Comparison of ENCODE assay signal across 11 cellular contexts in the genomic region with DNA sequence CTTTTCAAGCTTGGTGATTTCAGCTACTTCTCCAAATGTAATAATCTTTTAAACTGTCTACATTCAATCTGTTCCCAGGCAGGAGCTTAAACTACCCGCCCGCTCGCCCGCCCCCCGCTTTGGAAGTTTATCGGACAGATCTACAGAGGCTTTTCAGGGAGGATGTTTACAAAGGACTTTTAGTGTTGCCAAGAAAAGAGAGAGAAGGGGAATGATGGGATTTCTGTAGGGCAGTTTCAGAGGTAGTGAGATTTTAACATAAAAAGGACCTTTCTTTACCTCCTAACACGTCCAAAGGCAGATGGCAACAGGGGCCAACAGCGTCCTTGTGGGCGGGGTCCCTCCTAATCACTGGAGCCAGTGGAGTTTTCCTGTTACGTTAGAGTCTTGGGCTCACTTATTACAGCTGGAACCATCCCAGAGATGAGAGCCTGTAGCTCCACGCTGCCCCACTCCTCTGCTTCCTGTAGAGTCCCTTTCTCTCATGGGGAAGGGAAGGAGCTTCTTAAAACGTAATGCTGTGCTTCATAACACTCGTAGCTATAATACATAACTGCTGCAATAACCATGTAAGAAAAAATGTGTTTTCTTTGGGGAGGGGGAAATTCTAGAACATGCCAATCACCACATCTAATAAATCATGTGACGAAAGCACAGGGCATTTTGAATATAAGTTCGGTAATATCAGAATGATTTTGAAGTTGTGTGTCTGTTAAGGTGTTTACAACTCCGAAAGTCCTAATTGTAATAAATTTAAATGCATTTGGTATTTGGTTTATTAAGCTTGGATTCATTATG. TPM values are rescaled to one million over a fixed set of nuclear protein-coding genes. Genes with fewer than 3 reads are reported as not detected.
DNase-seq lines count a peak whose midpoint lies in the region; ATAC-seq and TF ChIP-seq lines count a peak whose summit lies in the region.
"Had no signal": no experiment of that assay in that cellular context is flagged by ENCODE, and none has a peak within 500 bp of the region (broad histone marks: within the 10 kb centered on the region; RNA-seq: fewer than 3 reads in every experiment).

No MANE protein-coding gene starts in this region.

- DNase-seq in Daoy (ENCODE audit: low read depth) (peak; percentile 46), NCI-H82 treated with DMSO at 0.1 percent for 48 hours (lab: John Stamatoyannopoulos, UW; ENCODE audit: unreplicated experiment) (peak; percentile 95), Right ventricle myocardium superior (peak; percentile 53), T-helper 1 cell (no peak), colonic mucosa (no peak)
- DNase-seq: activated CD4-positive, alpha-beta T cell treated with anti-CD3 and anti-CD28 coated beads for 1 hour; NCI-H1930 had no signal

- no peak for TF ChIP-seq CTCF in neutrophil (IDR thresholded peaks at IDR 0.05)
- no peak for TF ChIP-seq CTCF in colonic mucosa (IDR thresholded peaks at IDR 0.05)

- intact Hi-C loops in Right ventricle myocardium superior (cut with DNase I), result no loop called here
- intact Hi-C loops in colonic mucosa (cut with DNase I), result no loop called here

- H3K9ac ChIP-seq in colonic mucosa (ENCODE audit: low read depth in 2 of 2, low read length in 2 of 2), result peak overlapping the region in 1 of 2 donors; percentile 19

- H3K27ac ChIP-seq in neutrophil (peak overlapping the region; percentile 64), colonic mucosa (no peak overlapping the region)

- peak; percentile 74 for ATAC-seq in Right ventricle myocardium superior (ENCODE audit: poor library complexity)
- no peak for ATAC-seq in GM21447 (IDR thresholded peaks at IDR 0.05; ENCODE audit: unreplicated experiment)
- ATAC-seq in GM18519 (IDR thresholded peaks at IDR 0.05; ENCODE audit: low FRiP score, unreplicated experiment), result no peak

- H3K4me3 ChIP-seq in neutrophil (ENCODE audit: low read depth in 1 of 2, low read length in 1 of 2) (peak overlapping the region; percentile 43 to 44), colonic mucosa (no peak overlapping the region)

- no peaks in the 10 kb centered on the region for H3K27me3 ChIP-seq in neutrophil
- H3K27me3 ChIP-seq in colonic mucosa, result no peaks in the 10 kb centered on the region
- H3K27me3 ChIP-seq: upper lobe of left lung had no signal

- H3K36me3 ChIP-seq in neutrophil, result no peaks in the 10 kb centered on the region
- no peaks in the 10 kb centered on the region for H3K36me3 ChIP-seq in colonic mucosa
- H3K36me3 ChIP-seq: upper lobe of left lung had no signal

- H3K4me1 ChIP-seq in neutrophil (ENCODE audit: control insufficient read depth in 1 of 2, insufficient read depth in 1 of 2, low read depth in 1 of 2, low read length in 1 of 2) (peaks cover 30 to 52% of the 10 kb centered on the region in 2 experiments), colonic mucosa (no peaks in the 10 kb centered on the region)

- H3K9me3 ChIP-seq in neutrophil (no peaks in the 10 kb centered on the region), colonic mucosa (no peaks in the 10 kb centered on the region)
- H3K9me3 ChIP-seq: upper lobe of left lung had no signal

RNA-seq across cellular contexts. Expression of gene HES1, which starts 30.9 kb away (rescaled TPM):
- total RNA-seq in Daoy (2014; rRNA removed; shearing (Covaris generic)), result 88.3 and 97.8 TPM in 2 replicates
- 11.1 TPM for total RNA-seq in Right ventricle myocardium superior
- 100 to 1,000 TPM; 102 TPM for total RNA-seq in colonic mucosa

Comparison
In these comparisons a context has a peak if more than half of its experiments do, and no peak if none do; other contexts are left out.
1. DNase-seq: peak in Daoy (single experiment), NCI-H82 treated with DMSO at 0.1 percent for 48 hours (single experiment) and Right ventricle myocardium superior (single experiment); none in T-helper 1 cell (0 of 5) and colonic mucosa (single experiment).